14 cellular contexts compared by ENCODE assay signal in the genomic region with DNA sequence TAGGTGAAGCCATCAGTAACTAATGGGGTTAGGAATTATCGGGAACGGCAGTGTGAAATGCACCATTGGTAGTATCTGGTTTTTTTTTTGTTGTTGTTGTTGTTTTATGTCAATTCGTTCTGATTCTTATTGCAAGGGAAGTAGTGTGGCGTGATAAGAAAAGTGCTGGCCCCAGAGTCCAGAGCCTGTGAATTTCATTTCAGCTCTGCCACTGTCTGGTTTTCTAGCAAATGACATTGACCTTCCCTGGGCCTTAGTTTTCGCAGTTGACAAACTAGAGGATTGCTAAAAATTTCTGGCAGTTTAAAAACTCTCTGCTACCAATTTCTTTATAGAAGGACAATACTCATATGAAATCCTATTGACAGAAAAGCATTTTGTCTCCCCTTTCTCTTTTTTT.
DNase-seq lines count a peak whose midpoint lies in the region; ATAC-seq and TF ChIP-seq lines count a peak whose summit lies in the region.
"Had no signal": no experiment of that assay in that cellular context is flagged by ENCODE, and none has a peak within 500 bp of the region (broad histone marks: within the 10 kb centered on the region; RNA-seq: fewer than 3 reads in every experiment).

No MANE protein-coding gene starts in this region.

- H2BK15ac ChIP-seq in IMR-90 (ENCODE audit: low read depth, low read length), result no peak overlapping the region

- no peak overlapping the region for H2AK5ac ChIP-seq in IMR-90 (ENCODE audit: low read depth, low read length)

- H3K14ac ChIP-seq in IMR-90 (replicated peaks; ENCODE audit: low read depth, low read length), result no peak overlapping the region

- H3K27me3 ChIP-seq in IMR-90 (ENCODE audit: control insufficient read depth, insufficient read depth, low read length), result no peaks in the 10 kb centered on the region
- H3K27me3 ChIP-seq in right lobe of liver, result no peaks in the 10 kb centered on the region
- H3K27me3 ChIP-seq in rectal smooth muscle tissue (ENCODE audit: control insufficient read depth, insufficient read depth, low read length), result no peaks in the 10 kb centered on the region

- H3K9me1 ChIP-seq in IMR-90 (ENCODE audit: insufficient read depth, low read length), result peaks cover 7% of the 10 kb centered on the region; the same call in 1 of the 2 replicates

- H3K36me3 ChIP-seq in IMR-90 (ENCODE audit: control insufficient read depth, insufficient read depth, low read length) (no peaks in the 10 kb centered on the region), right lobe of liver (no peaks in the 10 kb centered on the region), rectal smooth muscle tissue (ENCODE audit: control insufficient read depth, insufficient read depth, low read length) (no peaks in the 10 kb centered on the region)

- BruUV-seq in IMR-90 (replicated peaks; lab: Mats Ljungman, UMichigan), result no TSS peak

- H3K9me3 ChIP-seq in IMR-90 (ENCODE audit: control insufficient read depth, insufficient read depth, low read length), result no peaks in the 10 kb centered on the region
- no peaks in the 10 kb centered on the region for H3K9me3 ChIP-seq in right lobe of liver
- H3K9me3 ChIP-seq: A549 had no signal

- in situ Hi-C loops in IMR-90 (cut with MboI; ENCODE audit: low sequenced_read_pairs), result no loop called here

- no peak overlapping the region for H3K4ac ChIP-seq in IMR-90 (ENCODE audit: low read depth, low read length)

- H3K27ac ChIP-seq in IMR-90 (ENCODE audit: insufficient read depth, low read length) (no peak overlapping the region), right lobe of liver (peak overlapping the region in 2 of 3 donors; percentile 82 to 86), rectal smooth muscle tissue (ENCODE audit: low read depth, low read length) (peak overlapping the region; percentile 15)
- H3K27ac ChIP-seq: A549, C4-2B had no signal

- TF ChIP-seq POLR2A in IMR-90 (IDR thresholded peaks at IDR 0.05; ENCODE audit: low read depth, low read length), result no peak
- no peak for TF ChIP-seq POLR2A in right lobe of liver (IDR thresholded peaks at IDR 0.05)

- no peak overlapping the region for H3K4me2 ChIP-seq in IMR-90 (ENCODE audit: low read depth, low read length)
- H3K4me2 ChIP-seq: A549 had no signal

- no peak overlapping the region for H4K5ac ChIP-seq in IMR-90 (ENCODE audit: low read depth, low read length)

- H2BK5ac ChIP-seq in IMR-90 (ENCODE audit: low read depth, low read length, poor library complexity, severe bottlenecking), result no peak overlapping the region

- no peak overlapping the region for H2BK20ac ChIP-seq in IMR-90 (ENCODE audit: low read depth, low read length)

- H3K18ac ChIP-seq in IMR-90 (ENCODE audit: low read depth, low read length), result no peak overlapping the region

- POLR2A ChIA-PET in IMR-90 (lab: Charles Lee; ENCODE audit: unreplicated experiment), result interaction anchor here (0.7 kb wide), 1 partner anchor 62 kb away, joined by 3 read pairs; no protein-coding TSS in a partner anchor

- H3K79me1 ChIP-seq in IMR-90 (ENCODE audit: low read depth in 1 of 2, low read length in 2 of 2), result no peaks in the 10 kb centered on the region

- H2BK120ac ChIP-seq in IMR-90 (ENCODE audit: low read depth, low read length), result no peak overlapping the region

- no peak overlapping the region for H2AK9ac ChIP-seq in IMR-90 (replicated peaks; ENCODE audit: low read depth, low read length, poor library complexity)

- H3K4me3 ChIP-seq in IMR-90 (ENCODE audit: insufficient read depth, low read depth, low read length), result no peak overlapping the region
- no peak overlapping the region for H3K4me3 ChIP-seq in right lobe of liver
- no peak overlapping the region for H3K4me3 ChIP-seq in rectal smooth muscle tissue (ENCODE audit: low read length)
- H3K4me3 ChIP-seq: A549 had no signal

- ATAC-seq in IMR-90 (ENCODE audit: low read depth), result no peak
- peak; percentile 57 for ATAC-seq in Right ventricle myocardium superior (ENCODE audit: poor library complexity)
- ATAC-seq in right lobe of liver, result peak in 1 of 4 donors; percentile 28
- ATAC-seq in GM18498 (IDR thresholded peaks at IDR 0.05; ENCODE audit: unreplicated experiment), result no peak
- ATAC-seq: A549 had no signal

- dilution Hi-C loops in IMR-90 (cut with HindIII; ENCODE audit: low sequenced_read_pairs, unreplicated experiment), result no loop called here

- peak overlapping the region; percentile 14; the same call in 1 of the 2 replicates for H3K23ac ChIP-seq in IMR-90 (ENCODE audit: low read depth, low read length)

- H2AFZ ChIP-seq in IMR-90 (replicated peaks; ENCODE audit: low read length, poor library complexity), result no peak overlapping the region

- no peaks in the 10 kb centered on the region for H4K20me1 ChIP-seq in IMR-90 (ENCODE audit: insufficient read depth, low read length)

- no peak overlapping the region for H4K8ac ChIP-seq in IMR-90 (ENCODE audit: low read depth in 2 of 2, low read length in 2 of 2)

- no peak for TF ChIP-seq CTCF in IMR-90 (conservative IDR thresholded peaks at IDR 0.05; ENCODE audit: low read depth, low read length)
- TF ChIP-seq CTCF in right lobe of liver (IDR thresholded peaks at IDR 0.05), result no peak

- 67% methylated on average over 2 of the region's 5 CpGs; no CpG with 5 or more reads in 1 of the 2 experiments for WGBS in IMR-90 (ENCODE audit: extremely low coverage in 2 of 2, insufficient read length in 1 of 2), 2 experiments
- 64% methylated on average over 5 of the region's 5 CpGs for WGBS in right lobe of liver (ENCODE audit: insufficient coverage, low coverage, low lambda C conversion rate, missing lambda C conversion rate)

- H3K4me1 ChIP-seq in IMR-90 (ENCODE audit: control insufficient read depth, insufficient read depth, low read length), result no peaks in the 10 kb centered on the region; the same call in 1 of the 2 replicates
- peaks cover 0 to 20% (median 0%) of the 10 kb centered on the region in 4 donors for H3K4me1 ChIP-seq in right lobe of liver
- H3K4me1 ChIP-seq in rectal smooth muscle tissue (ENCODE audit: control insufficient read depth, insufficient read depth, low read length), result peaks cover 14% of the 10 kb centered on the region

- no peak overlapping the region for H3K56ac ChIP-seq in IMR-90 (ENCODE audit: extremely low read depth, insufficient read depth, low read length)

- CTCF ChIA-PET in IMR-90 (lab: Yijun Ruan, JAX), result no interaction called here

- DNase-seq in IMR-90, result no peak
- no peak for DNase-seq in Right ventricle myocardium superior
- no peak for DNase-seq in right lobe of liver
- DNase-seq in medulla oblongata (ENCODE audit: extremely low spot score), result no peak
- no peak for DNase-seq in stimulated activated CD4-positive, alpha-beta T cell treated with anti-CD3 and anti-CD28 coated beads, Interleukin-2, amount 100 ng/mL, for 48 hours
- DNase-seq in NCI-H2029 treated with DMSO at 0.1 percent for 48 hours (lab: John Stamatoyannopoulos, UW), result no peak
- DNase-seq: HCEC 1CT; NCI-H69; NK-92 treated with Interleukin-12 subunit alpha and Interleukin-12 subunit beta, amount 100 ng/mL, for 24 hours; OCI-M1 had no signal

- no peak overlapping the region for H3K9ac ChIP-seq in IMR-90 (ENCODE audit: low read depth, low read length)
- no peak overlapping the region for H3K9ac ChIP-seq in rectal smooth muscle tissue (ENCODE audit: low read length)

- no peak for TF ChIP-seq RAD21 in IMR-90 (IDR thresholded peaks at IDR 0.05; ENCODE audit: low read length)

- no peak overlapping the region for H4K91ac ChIP-seq in IMR-90 (ENCODE audit: insufficient read depth, low read depth, low read length)

- intact Hi-C loops in IMR-90 (cut with micrococcal nuclease), result no loop called here
- intact Hi-C loops in Right ventricle myocardium superior (cut with DNase I), result no loop called here
- intact Hi-C loops in right lobe of liver (cut with DNase I), result no loop called here

TF ChIP-seq in IMR-90, 13 proteins besides CTCF, POLR2A, EP300 and RAD21:
- TF ChIP-seq CHD1 (IDR thresholded peaks at IDR 0.05; ENCODE audit: low read depth, low read length), result no peak
- TF ChIP-seq ELK1 (IDR thresholded peaks at IDR 0.05; ENCODE audit: borderline replicate concordance, low read depth, low read length), result no peak
- TF ChIP-seq, protein P1, sequence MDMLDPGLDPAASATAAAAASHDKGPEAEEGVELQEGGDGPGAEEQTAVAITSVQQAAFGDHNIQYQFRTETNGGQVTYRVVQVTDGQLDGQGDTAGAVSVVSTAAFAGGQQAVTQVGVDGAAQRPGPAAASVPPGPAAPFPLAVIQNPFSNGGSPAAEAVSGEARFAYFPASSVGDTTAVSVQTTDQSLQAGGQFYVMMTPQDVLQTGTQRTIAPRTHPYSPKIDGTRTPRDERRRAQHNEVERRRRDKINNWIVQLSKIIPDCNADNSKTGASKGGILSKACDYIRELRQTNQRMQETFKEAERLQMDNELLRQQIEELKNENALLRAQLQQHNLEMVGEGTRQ (IDR thresholded peaks at IDR 0.05; ENCODE audit: low read depth, low read length), result no peak
- no peak for TF ChIP-seq CEBPB (IDR thresholded peaks at IDR 0.05; ENCODE audit: low read depth, low read length)
- no peak for TF ChIP-seq MAZ (IDR thresholded peaks at IDR 0.05; ENCODE audit: borderline replicate concordance, low read depth, low read length)
- TF ChIP-seq SMC3 (IDR thresholded peaks at IDR 0.05; ENCODE audit: low read depth, low read length), result no peak
- no peak for TF ChIP-seq NFE2L2 (IDR thresholded peaks at IDR 0.05; ENCODE audit: low read depth, low read length)
- no peak for TF ChIP-seq RCOR1 (IDR thresholded peaks at IDR 0.05; ENCODE audit: insufficient replicate concordance, low read length)
- no peak for TF ChIP-seq MXI1 (IDR thresholded peaks at IDR 0.05; ENCODE audit: borderline replicate concordance, low read depth, low read length)
